In genomic region chrX:156023002-156023401, GRCh38 we compare ENCODE assay signal across 1 cellular context. TPM values are rescaled to one million over a fixed set of nuclear protein-coding genes. Genes with fewer than 3 reads are reported as not detected.
"Had no signal": no experiment of that assay in that cellular context is flagged by ENCODE, and none has a peak within 500 bp of the region (broad histone marks: within the 10 kb centered on the region; RNA-seq: fewer than 3 reads in every experiment).

No MANE protein-coding gene starts in this region.

RNA-seq across cellular contexts. Expression of gene IL9R, which starts 25.5 kb away (rescaled TPM):
- total RNA-seq: G401 had no signal
